In genomic region chr6:166851426-166851825, GRCh38 we compare ENCODE assay signal across 24 cellular contexts.
"Had no signal": no experiment of that assay in that cellular context is flagged by ENCODE, and none has a peak within 500 bp of the region (broad histone marks: within the 10 kb centered on the region; RNA-seq: fewer than 3 reads in every experiment).

No MANE protein-coding gene starts in this region.

- H3K9me3 ChIP-seq: esophagus squamous epithelium, left lung, mucosa of descending colon, prostate gland, sigmoid colon, thoracic aorta, upper lobe of left lung had no signal

- H3K4me1 Mint-ChIP-seq: stimulated activated effector memory CD8-positive, alpha-beta T cell treated with anti-CD3 and anti-CD28 coated beads, Interleukin-12 subunit alpha, Interleukin-12 subunit beta, amount 100 ng/mL, for 72 hours had no signal

- H3K27ac ChIP-seq: esophagus squamous epithelium, left lung, prostate gland, stomach, thoracic aorta, tibial nerve, upper lobe of left lung had no signal

- ATAC-seq: heart right ventricle; left cardiac atrium; left lung; mucosa of descending colon; natural killer cell treated with Interleukin-12 subunit alpha and Interleukin-12 subunit beta and Interleukin-15 and Interleukin-18, amount 100 ng/mL, for 72 hours; right cardiac atrium; stimulated activated effector memory CD8-positive, alpha-beta T cell treated with anti-CD3 and anti-CD28 coated beads, Interleukin-12 subunit alpha, Interleukin-12 subunit beta, amount 100 ng/mL, for 72 hours had no signal

- H3K36me3 ChIP-seq: esophagus squamous epithelium, heart right ventricle, left lung, prostate gland, sigmoid colon, thoracic aorta, tibial nerve, upper lobe of left lung had no signal

- H3K36me3 Mint-ChIP-seq: mesothelial cell of epicardium; naive B cell; stimulated activated effector memory CD8-positive, alpha-beta T cell treated with anti-CD3 and anti-CD28 coated beads, Interleukin-12 subunit alpha, Interleukin-12 subunit beta, amount 100 ng/mL, for 72 hours had no signal

- DNase-seq: effector CD8-positive, alpha-beta T cell; esophagus squamous epithelium; foreskin melanocyte; glutamatergic neuron; heart right ventricle; left cardiac atrium; left lung; mesenchymal stem cell; mucosa of descending colon; naive B cell; nucleus accumbens; right cardiac atrium; sigmoid colon; stimulated activated CD4-positive, alpha-beta T cell treated with anti-CD3 and anti-CD28 coated beads, Interleukin-2, amount 100 ng/mL, for 24 hours; stimulated activated CD4-positive, alpha-beta T cell treated with anti-CD3 and anti-CD28 coated beads, Interleukin-4, amount 100 ng/mL, for 24 hours; stimulated activated naive CD4-positive, alpha-beta T cell treated with Interleukin-2 at 50 U/mL for 16 hours; stomach had no signal

- H3K4me1 ChIP-seq: esophagus squamous epithelium, left lung, prostate gland, stomach, tibial nerve, upper lobe of left lung had no signal

- H3K4me3 ChIP-seq: esophagus squamous epithelium, heart right ventricle, left lung, mucosa of descending colon, prostate gland, sigmoid colon, stomach, thoracic aorta, tibial nerve, upper lobe of left lung had no signal

- H3K27me3 ChIP-seq: esophagus squamous epithelium, heart right ventricle, left lung, sigmoid colon, stomach, tibial nerve, upper lobe of left lung had no signal

- H3K27ac Mint-ChIP-seq: mesothelial cell of epicardium; naive B cell; natural killer cell treated with Interleukin-12 subunit alpha and Interleukin-12 subunit beta and Interleukin-15 and Interleukin-18, amount 100 ng/mL, for 72 hours; stimulated activated effector memory CD8-positive, alpha-beta T cell treated with anti-CD3 and anti-CD28 coated beads, Interleukin-12 subunit alpha, Interleukin-12 subunit beta, amount 100 ng/mL, for 72 hours had no signal

- H3K27me3 Mint-ChIP-seq: naive B cell had no signal

- H3K4me3 Mint-ChIP-seq: mesothelial cell of epicardium; natural killer cell treated with Interleukin-12 subunit alpha and Interleukin-12 subunit beta and Interleukin-15 and Interleukin-18, amount 100 ng/mL, for 72 hours; stimulated activated effector memory CD8-positive, alpha-beta T cell treated with anti-CD3 and anti-CD28 coated beads, Interleukin-12 subunit alpha, Interleukin-12 subunit beta, amount 100 ng/mL, for 72 hours had no signal

- H3K9me3 Mint-ChIP-seq: natural killer cell treated with Interleukin-12 subunit alpha and Interleukin-12 subunit beta and Interleukin-15 and Interleukin-18, amount 100 ng/mL, for 72 hours; stimulated activated effector memory CD8-positive, alpha-beta T cell treated with anti-CD3 and anti-CD28 coated beads, Interleukin-12 subunit alpha, Interleukin-12 subunit beta, amount 100 ng/mL, for 72 hours had no signal
